Comparison of ENCODE assay signal across 17 cellular contexts in genomic region chr15:69855601-69856000, GRCh38.
DNase-seq lines count a peak whose midpoint lies in the region; ATAC-seq and TF ChIP-seq lines count a peak whose summit lies in the region.
"Had no signal": no experiment of that assay in that cellular context is flagged by ENCODE, and none has a peak within 500 bp of the region (broad histone marks: within the 10 kb centered on the region; RNA-seq: fewer than 3 reads in every experiment).

No MANE protein-coding gene starts in this region.

- CTCF ChIA-PET in IMR-90 (lab: Yijun Ruan, JAX), result no interaction called here

- POLR2A ChIA-PET in IMR-90 (lab: Charles Lee; ENCODE audit: unreplicated experiment), result no interaction called here

- H2AFZ ChIP-seq in IMR-90 (replicated peaks; ENCODE audit: low read length, poor library complexity) (peak overlapping the region; percentile 45), neuronal stem cell (ENCODE audit: low read length) (no peak overlapping the region)

- H3K14ac ChIP-seq in IMR-90 (replicated peaks; ENCODE audit: low read depth, low read length) (peak overlapping the region; percentile 93), neuronal stem cell (ENCODE audit: low read length) (no peak overlapping the region)

- peak overlapping the region; percentile 94 for H2BK20ac ChIP-seq in IMR-90 (ENCODE audit: low read depth, low read length)

- H4K8ac ChIP-seq in IMR-90 (ENCODE audit: low read depth in 2 of 2, low read length in 2 of 2), result peak overlapping the region; percentile 59 to 84
- no peak overlapping the region for H4K8ac ChIP-seq in neuronal stem cell (ENCODE audit: low read depth, low read length)

- no peak for TF ChIP-seq CTCF in IMR-90 (conservative IDR thresholded peaks at IDR 0.05; ENCODE audit: low read depth, low read length)
- TF ChIP-seq CTCF in choroid plexus epithelial cell (conservative IDR thresholded peaks at IDR 0.05; ENCODE audit: low read depth, low read length), result no peak

- H3K9me3 ChIP-seq in BLaER1 treated with 17β-estradiol and CSF1 and Interleukin-3, amounts not matched to agents 10 nM and 100 nM (replicated peaks in 1 of 11), result peaks cover 0 to 16% (median 0%) of the 10 kb centered on the region in 11 experiments; a peak in 7 of 22 replicates
- H3K9me3 ChIP-seq in IMR-90 (ENCODE audit: control insufficient read depth, insufficient read depth, low read length), result no peaks in the 10 kb centered on the region
- no peaks in the 10 kb centered on the region for H3K9me3 ChIP-seq in neuronal stem cell (replicated peaks in 1 of 2; ENCODE audit: control insufficient read depth in 2 of 2, insufficient read depth in 1 of 2, low read depth in 1 of 2, low read length in 2 of 2)
- H3K9me3 ChIP-seq: colonic mucosa had no signal

- no peak overlapping the region for H3K9ac ChIP-seq in BLaER1 treated with 17β-estradiol and CSF1 and Interleukin-3, amounts not matched to agents 10 nM and 100 nM
- H3K9ac ChIP-seq in IMR-90 (ENCODE audit: low read depth, low read length), result no peak overlapping the region; the same call in 1 of the 2 replicates
- no peak overlapping the region for H3K9ac ChIP-seq in neuronal stem cell (ENCODE audit: low read depth, low read length, poor library complexity)

- H2BK5ac ChIP-seq in IMR-90 (ENCODE audit: low read depth, low read length, poor library complexity, severe bottlenecking), result peak overlapping the region; percentile 28
- no peak overlapping the region for H2BK5ac ChIP-seq in neuronal stem cell (ENCODE audit: low read length)

- peaks cover 0 to 89% (median 53%) of the 10 kb centered on the region in 11 experiments; a peak in 17 of 22 replicates for H4K20me1 ChIP-seq in BLaER1 treated with 17β-estradiol and CSF1 and Interleukin-3, amounts not matched to agents 10 nM and 100 nM
- H4K20me1 ChIP-seq in IMR-90 (ENCODE audit: insufficient read depth, low read length), result no peaks in the 10 kb centered on the region

- peaks cover 21% of the 10 kb centered on the region for H3K9me1 ChIP-seq in IMR-90 (ENCODE audit: insufficient read depth, low read length)

- no peak for DNase-seq in IMR-90
- peak; percentile 50 for DNase-seq in choroid plexus epithelial cell (ENCODE audit: low read depth)
- no peak for DNase-seq in neuronal stem cell (ENCODE audit: low spot score)
- no peak for DNase-seq in pons (ENCODE audit: low spot score)
- no peak for DNase-seq in activated effector memory CD4-positive, alpha-beta T cell treated with anti-CD3 and anti-CD28 coated beads, Interleukin-2, amount 50 U/mL, for 16 hours
- no peak for DNase-seq in SHP77 treated with DMSO at 0.1 percent for 48 hours (lab: John Stamatoyannopoulos, UW)
- DNase-seq: activated CD4-positive, alpha-beta T cell treated with anti-CD3 and anti-CD28 coated beads for 48 hours; anterior cingulate cortex; colonic mucosa; HCEC 1CT; left cardiac atrium; NCI-H187; OCI-M1; posterior cingulate gyrus; small intestine had no signal

- no peaks in the 10 kb centered on the region for H3K36me3 ChIP-seq in BLaER1 treated with 17β-estradiol and CSF1 and Interleukin-3, amounts not matched to agents 10 nM and 100 nM
- H3K36me3 ChIP-seq in IMR-90 (ENCODE audit: control insufficient read depth, insufficient read depth, low read length) (no peaks in the 10 kb centered on the region), neuronal stem cell (replicated peaks in 1 of 2; ENCODE audit: control insufficient read depth in 2 of 2, insufficient read depth in 2 of 2, low read length in 2 of 2) (no peaks in the 10 kb centered on the region)
- H3K36me3 ChIP-seq: colonic mucosa had no signal

- no peak for TF ChIP-seq RAD21 in IMR-90 (IDR thresholded peaks at IDR 0.05; ENCODE audit: low read length)

- in situ Hi-C loops in IMR-90 (cut with MboI; ENCODE audit: low sequenced_read_pairs), result no loop called here

- H2BK120ac ChIP-seq in IMR-90 (ENCODE audit: low read depth, low read length) (peak overlapping the region; percentile 98), neuronal stem cell (ENCODE audit: low read depth, low read length) (no peak overlapping the region)

- H4K91ac ChIP-seq in IMR-90 (ENCODE audit: insufficient read depth, low read depth, low read length) (peak overlapping the region; percentile 97), neuronal stem cell (ENCODE audit: low read depth, low read length, poor library complexity) (peak overlapping the region; percentile 38)

- BruUV-seq in IMR-90 (replicated peaks; lab: Mats Ljungman, UMichigan), result no TSS peak

- peaks cover 4 to 13% of the 10 kb centered on the region in 2 experiments; a peak in 3 of 4 replicates for H3K79me1 ChIP-seq in IMR-90 (ENCODE audit: low read depth in 1 of 2, low read length in 2 of 2)
- H3K79me1 ChIP-seq in neuronal stem cell (ENCODE audit: low read depth, low read length), result no peaks in the 10 kb centered on the region

- H4K5ac ChIP-seq in IMR-90 (ENCODE audit: low read depth, low read length), result no peak overlapping the region

- H3K56ac ChIP-seq in IMR-90 (ENCODE audit: extremely low read depth, insufficient read depth, low read length), result 0 out of 2 replicates have a peak overlapping the region, but pooled peaks have one; percentile 24

- dilution Hi-C loops in IMR-90 (cut with HindIII; ENCODE audit: low sequenced_read_pairs, unreplicated experiment), result no loop called here

- H3K4me1 ChIP-seq in BLaER1 treated with 17β-estradiol and CSF1 and Interleukin-3, amounts not matched to agents 10 nM and 100 nM, result peaks cover 15 to 39% (median 35%) of the 10 kb centered on the region in 10 experiments
- peaks cover 24% of the 10 kb centered on the region for H3K4me1 ChIP-seq in IMR-90 (ENCODE audit: control insufficient read depth, insufficient read depth, low read length)
- H3K4me1 ChIP-seq in neuronal stem cell (ENCODE audit: control insufficient read depth in 2 of 2, insufficient read depth in 1 of 2, low read depth in 1 of 2, low read length in 2 of 2), result peaks cover 6 to 19% of the 10 kb centered on the region in 2 donors
- H3K4me1 ChIP-seq: colonic mucosa had no signal

- H2AK5ac ChIP-seq in IMR-90 (ENCODE audit: low read depth, low read length) (peak overlapping the region; percentile 95), neuronal stem cell (ENCODE audit: low read depth, low read length) (no peak overlapping the region)

- H3K18ac ChIP-seq in IMR-90 (ENCODE audit: low read depth, low read length) (peak overlapping the region; percentile 8; the same call in 1 of the 2 replicates), neuronal stem cell (ENCODE audit: low read length) (no peak overlapping the region)

- ATAC-seq in IMR-90 (ENCODE audit: low read depth) (no peak), GM19023 (IDR thresholded peaks at IDR 0.05; ENCODE audit: unreplicated experiment) (no peak)
- ATAC-seq: left cardiac atrium had no signal

- no peak overlapping the region for H3K27ac ChIP-seq in BLaER1 treated with 17β-estradiol and CSF1 and Interleukin-3, amounts not matched to agents 10 nM and 100 nM
- H3K27ac ChIP-seq in IMR-90 (ENCODE audit: insufficient read depth, low read length) (no peak overlapping the region; the same call in 1 of the 2 replicates), neuronal stem cell (replicated peaks; ENCODE audit: low read length) (no peak overlapping the region)
- H3K27ac ChIP-seq: colonic mucosa had no signal

- H3K27me3 ChIP-seq in BLaER1 treated with 17β-estradiol and CSF1 and Interleukin-3, amounts not matched to agents 10 nM and 100 nM, result peaks cover 99 to 100% (median 100%) of the 10 kb centered on the region in 11 experiments
- H3K27me3 ChIP-seq in IMR-90 (ENCODE audit: control insufficient read depth, insufficient read depth, low read length) (no peaks in the 10 kb centered on the region), neuronal stem cell (ENCODE audit: control insufficient read depth in 3 of 3, insufficient read depth in 3 of 3, low read depth in 1 of 3, low read length in 3 of 3) (peaks cover 0 to 23% (median 0%) of the 10 kb centered on the region in 3 experiments)
- H3K27me3 ChIP-seq: colonic mucosa had no signal

- H2AK9ac ChIP-seq in IMR-90 (replicated peaks; ENCODE audit: low read depth, low read length, poor library complexity), result no peak overlapping the region

- no peak overlapping the region for H3K4me3 ChIP-seq in BLaER1 treated with 17β-estradiol and CSF1 and Interleukin-3, amounts not matched to agents 10 nM and 100 nM
- no peak overlapping the region for H3K4me3 ChIP-seq in IMR-90 (ENCODE audit: insufficient read depth, low read depth, low read length)
- no peak overlapping the region for H3K4me3 ChIP-seq in choroid plexus epithelial cell (ENCODE audit: low read depth, low read length)
- H3K4me3 ChIP-seq in neuronal stem cell (ENCODE audit: low read length in 2 of 2), result no peak overlapping the region
- H3K4me3 ChIP-seq: colonic mucosa had no signal

- H2BK15ac ChIP-seq in IMR-90 (ENCODE audit: low read depth, low read length) (peak overlapping the region; percentile 86; the same call in 2 of the 3 replicates), neuronal stem cell (ENCODE audit: low read length) (no peak overlapping the region)

- TF ChIP-seq POLR2A in IMR-90 (IDR thresholded peaks at IDR 0.05; ENCODE audit: low read depth, low read length), result 0 out of 2 replicates have a peak, but pooled peaks have one; percentile 34

- intact Hi-C loops in IMR-90 (cut with micrococcal nuclease), result loop anchor here (2.0 to 10.0 kb wide), 2 partner anchors 95 to 609 kb away; no protein-coding TSS in a partner anchor

- peak overlapping the region in 10 of 11 experiments; percentile 1 to 67 (median 56); a peak in 17 of 22 replicates for H3K4me2 ChIP-seq in BLaER1 treated with 17β-estradiol and CSF1 and Interleukin-3, amounts not matched to agents 10 nM and 100 nM
- no peak overlapping the region for H3K4me2 ChIP-seq in IMR-90 (ENCODE audit: low read depth, low read length)
- no peak overlapping the region for H3K4me2 ChIP-seq in neuronal stem cell (ENCODE audit: insufficient read depth, low read length, poor library complexity, severe bottlenecking)

- H3K4ac ChIP-seq in IMR-90 (ENCODE audit: low read depth, low read length) (peak overlapping the region; percentile 92), neuronal stem cell (ENCODE audit: low read length) (no peak overlapping the region)

- WGBS in IMR-90 (ENCODE audit: extremely low coverage in 2 of 2, insufficient read length in 1 of 2), 2 experiments, result 50% methylated on average over 1 of the region's 4 CpGs; no CpG with 5 or more reads in 1 of the 2 experiments
- WGBS in neuronal stem cell (ENCODE audit: extremely low coverage in 2 of 2, insufficient read length in 2 of 2, insufficient replicate concordance in 1 of 2), 2 donors, result no CpG with 5 or more reads among the region's 4 CpGs

- no peak overlapping the region for H2BK12ac ChIP-seq in neuronal stem cell (ENCODE audit: low read length)

- H3K23ac ChIP-seq in IMR-90 (ENCODE audit: low read depth, low read length) (peak overlapping the region; percentile 88; the same call in 1 of the 2 replicates), neuronal stem cell (ENCODE audit: low read depth, low read length, poor library complexity) (no peak overlapping the region)

TF ChIP-seq in IMR-90, 13 proteins besides CTCF, POLR2A, EP300 and RAD21 (continues in another document):
- TF ChIP-seq NFE2L2 (IDR thresholded peaks at IDR 0.05; ENCODE audit: low read depth, low read length) (no peak), SMC3 (IDR thresholded peaks at IDR 0.05; ENCODE audit: low read depth, low read length) (no peak), CHD1 (IDR thresholded peaks at IDR 0.05; ENCODE audit: low read depth, low read length) (no peak)

Comparison
In these comparisons a context has a peak if more than half of its experiments do, and no peak if none do; other contexts are left out.
1. H3K4me2 ChIP-seq: peak in BLaER1 treated with 17β-estradiol and CSF1 and Interleukin-3, amounts not matched to agents 10 nM and 100 nM (10 of 11); none in IMR-90 (single experiment) and neuronal stem cell (single experiment).